21 cellular contexts compared by ENCODE assay signal in genomic region chr16:35795361-35796029, GRCh38.
DNase-seq lines count a peak whose midpoint lies in the region; FAIRE-seq and TF ChIP-seq lines count a peak whose summit lies in the region.
"Had no signal": no experiment of that assay in that cellular context is flagged by ENCODE, and none has a peak within 500 bp of the region (broad histone marks: within the 10 kb centered on the region; RNA-seq: fewer than 3 reads in every experiment).

No MANE protein-coding gene starts in this region.

- H3K4me2 ChIP-seq in MM.1S (ENCODE audit: low read depth, low read length), result no peak overlapping the region
- no peak overlapping the region for H3K4me2 ChIP-seq in neural progenitor cell

- H3K36me3 ChIP-seq in MM.1S (replicated peaks; ENCODE audit: insufficient read depth, low read length), result no peaks in the 10 kb centered on the region
- no peaks in the 10 kb centered on the region for H3K36me3 ChIP-seq in neural progenitor cell

- H4K20me1 ChIP-seq in MM.1S (ENCODE audit: insufficient read depth, low read length), result no peaks in the 10 kb centered on the region
- H4K20me1 ChIP-seq in neural progenitor cell (ENCODE audit: low read depth), result no peaks in the 10 kb centered on the region

- no peaks in the 10 kb centered on the region for H3K27me3 Mint-ChIP-seq in chondrocyte (ENCODE audit: low read depth)
- peaks cover 2% of the 10 kb centered on the region for H3K27me3 Mint-ChIP-seq in neural progenitor cell (ENCODE audit: insufficient read depth, low read depth)
- H3K27me3 Mint-ChIP-seq: naive thymus-derived CD8-positive, alpha-beta T cell; stimulated activated naive CD8-positive, alpha-beta T cell treated with anti-CD3 and anti-CD28 coated beads, Interleukin-15, Interleukin-2, amounts not matched to agents 100 ng/mL and 50 ng/mL, for 24 hours; T-cell had no signal

- DNase-seq in NCI-H1417 (lab: John Stamatoyannopoulos, UW), result peak in 2 of 3 experiments; percentile 57 to 74
- no peak for DNase-seq in NCI-H1417 treated with DMSO at 0.1 percent for 48 hours (lab: John Stamatoyannopoulos, UW)
- DNase-seq in MM.1S, result peak; percentile 14
- DNase-seq in NCI-H2227 treated with DMSO at 0.1 percent for 48 hours (lab: John Stamatoyannopoulos, UW), result peak; percentile 43
- peak; percentile 70 for DNase-seq in chondrocyte (ENCODE audit: low spot score)
- DNase-seq in frontal cortex (ENCODE audit: low spot score in 2 of 2), result no peak
- no peak for DNase-seq in cerebellar nuclear complex (lab: John Stamatoyannopoulos, UW)
- no peak for DNase-seq in neural progenitor cell (ENCODE audit: low spot score)
- DNase-seq: activated gamma-delta T cell; AML-193; foreskin melanocyte; kidney glomerular epithelial cell; mesendoderm; naive thymus-derived CD8-positive, alpha-beta T cell; T-cell had no signal

- no peak for FAIRE-seq in frontal cortex (lab: Jason Lieb, UNC)

- no peaks in the 10 kb centered on the region for H3K27me3 ChIP-seq in MM.1S (replicated peaks; ENCODE audit: insufficient read depth, low read length)
- H3K27me3 ChIP-seq in neural progenitor cell, result no peaks in the 10 kb centered on the region

- TF ChIP-seq CTCF in MM.1S (IDR thresholded peaks at IDR 0.05; ENCODE audit: low read length) (no peak), chondrocyte (IDR thresholded peaks at IDR 0.05) (no peak), neural progenitor cell (IDR thresholded peaks at IDR 0.05) (no peak)

- no peaks in the 10 kb centered on the region for H3K9me2 ChIP-seq in MM.1S (replicated peaks; ENCODE audit: insufficient read depth, low read length)

- H3K4me3 ChIP-seq in MM.1S (ENCODE audit: low read length), result no peak overlapping the region
- H3K4me3 ChIP-seq in neural progenitor cell, result no peak overlapping the region

- no peaks in the 10 kb centered on the region for H3K79me2 ChIP-seq in MM.1S (ENCODE audit: low read length)
- no peaks in the 10 kb centered on the region for H3K79me2 ChIP-seq in neural progenitor cell (ENCODE audit: low read depth)
- H3K79me2 ChIP-seq: parathyroid adenoma had no signal

- H3K27ac ChIP-seq in MM.1S (ENCODE audit: low read length), result no peak overlapping the region
- no peak overlapping the region for H3K27ac ChIP-seq in neural progenitor cell
- H3K27ac ChIP-seq: 22Rv1, epithelial cell of prostate, parathyroid adenoma, RWPE1, VCaP had no signal

- no peaks in the 10 kb centered on the region for H3K36me3 Mint-ChIP-seq in chondrocyte (ENCODE audit: low read depth)
- H3K36me3 Mint-ChIP-seq in neural progenitor cell, result no peaks in the 10 kb centered on the region
- H3K36me3 Mint-ChIP-seq: T-cell had no signal

- H2AFZ ChIP-seq in MM.1S (ENCODE audit: low read length), result no peak overlapping the region
- H2AFZ ChIP-seq in neural progenitor cell (replicated peaks), result no peak overlapping the region
- H2AFZ ChIP-seq: parathyroid adenoma had no signal

- H3K9me3 Mint-ChIP-seq in chondrocyte (ENCODE audit: low read depth) (peaks cover 74% of the 10 kb centered on the region), neural progenitor cell (peaks cover 58% of the 10 kb centered on the region)

- no peak overlapping the region for H3K9ac ChIP-seq in MM.1S (ENCODE audit: low read length)
- H3K9ac ChIP-seq in neural progenitor cell, result no peak overlapping the region
- H3K9ac ChIP-seq: parathyroid adenoma had no signal

- no peak overlapping the region for H3K27ac Mint-ChIP-seq in chondrocyte (ENCODE audit: unreplicated experiment)
- no peak overlapping the region for H3K27ac Mint-ChIP-seq in neural progenitor cell
- H3K27ac Mint-ChIP-seq: naive thymus-derived CD8-positive, alpha-beta T cell; stimulated activated naive CD8-positive, alpha-beta T cell treated with anti-CD3 and anti-CD28 coated beads, Interleukin-15, Interleukin-2, amounts not matched to agents 100 ng/mL and 50 ng/mL, for 24 hours; T-cell had no signal

- H3K4me1 ChIP-seq in MM.1S (ENCODE audit: low read length), result no peaks in the 10 kb centered on the region
- no peaks in the 10 kb centered on the region for H3K4me1 ChIP-seq in neural progenitor cell
- H3K4me1 ChIP-seq: parathyroid adenoma had no signal

- H3K4me3 Mint-ChIP-seq in chondrocyte (ENCODE audit: unreplicated experiment) (no peak overlapping the region), neural progenitor cell (no peak overlapping the region)
- H3K4me3 Mint-ChIP-seq: naive thymus-derived CD8-positive, alpha-beta T cell; stimulated activated naive CD8-positive, alpha-beta T cell treated with anti-CD3 and anti-CD28 coated beads, Interleukin-15, Interleukin-2, amounts not matched to agents 100 ng/mL and 50 ng/mL, for 24 hours; T-cell had no signal

- H3K4me1 Mint-ChIP-seq in chondrocyte (ENCODE audit: low read depth) (no peaks in the 10 kb centered on the region), neural progenitor cell (no peaks in the 10 kb centered on the region)
- H3K4me1 Mint-ChIP-seq: naive thymus-derived CD8-positive, alpha-beta T cell; T-cell had no signal

- H3F3A ChIP-seq in MM.1S (ENCODE audit: insufficient read depth, low read length) (no peaks in the 10 kb centered on the region), neural progenitor cell (ENCODE audit: low read depth) (no peaks in the 10 kb centered on the region)

- H3K9me3 ChIP-seq in MM.1S (replicated peaks; ENCODE audit: insufficient read depth, low read length) (no peaks in the 10 kb centered on the region), neural progenitor cell (ENCODE audit: low read depth) (peaks cover 26% of the 10 kb centered on the region)

Comparison
In these comparisons a context has a peak if more than half of its experiments do, and no peak if none do; other contexts are left out.
1. DNase-seq: peak in NCI-H1417 (2 of 3), MM.1S (single experiment), NCI-H2227 treated with DMSO at 0.1 percent for 48 hours (single experiment) and chondrocyte (single experiment); none in NCI-H1417 treated with DMSO at 0.1 percent for 48 hours (single experiment), frontal cortex (0 of 2), cerebellar nuclear complex (0 of 2) and neural progenitor cell (single experiment).